8 cellular contexts compared by ENCODE assay signal in genomic region chr7:143361552-143362125, GRCh38. TPM values are rescaled to one million over a fixed set of nuclear protein-coding genes. Genes with fewer than 3 reads are reported as not detected.
DNase-seq lines count a peak whose midpoint lies in the region; ATAC-seq, FAIRE-seq and TF ChIP-seq lines count a peak whose summit lies in the region.

No MANE protein-coding gene starts in this region.

- intact Hi-C loops in lower leg skin (cut with DNase I; ENCODE audit: low total_unique reads) = no loop called here

- FAIRE-seq in D721Med (lab: Jason Lieb, UNC) = no peak

- H3K9ac ChIP-seq in adipocyte (ENCODE audit: low read length) = no peak overlapping the region

- H3K9me3 ChIP-seq in adipocyte (ENCODE audit: control insufficient read depth, low read length) (no peaks in the 10 kb centered on the region), upper lobe of left lung (no peaks in the 10 kb centered on the region)

- peaks cover 21% of the 10 kb centered on the region for H3K27me3 Mint-ChIP-seq in activated naive CD4-positive, alpha-beta T cell treated with anti-CD3 and anti-CD28 coated beads, Interleukin-2, amount 50 U/mL, for 24 hours

- TF ChIP-seq EP300 in upper lobe of left lung (IDR thresholded peaks at IDR 0.05) = no peak

- no peaks in the 10 kb centered on the region for H3K9me3 Mint-ChIP-seq in activated naive CD4-positive, alpha-beta T cell treated with anti-CD3 and anti-CD28 coated beads, Interleukin-2, amount 50 U/mL, for 24 hours

- H3K4me1 ChIP-seq in adipocyte (ENCODE audit: control insufficient read depth, insufficient read depth, low read length) (no peaks in the 10 kb centered on the region), upper lobe of left lung (peaks cover 15 to 22% (median 16%) of the 10 kb centered on the region in 4 donors)

- peak overlapping the region; percentile 81 for H3K4me3 ChIP-seq in adipocyte (ENCODE audit: low read length)
- H3K4me3 ChIP-seq in lower leg skin (ENCODE audit: low read depth, poor library complexity, severe bottlenecking) = peak overlapping the region; percentile 26
- H3K4me3 ChIP-seq in upper lobe of left lung = peak overlapping the region; percentile 40 to 68 (median 54)

- H3K36me3 ChIP-seq in adipocyte (ENCODE audit: control insufficient read depth, insufficient read depth, low read length, severe bottlenecking) (no peaks in the 10 kb centered on the region), upper lobe of left lung (no peaks in the 10 kb centered on the region)

- peak overlapping the region in 1 of 4 donors; percentile 5 for H3K27ac ChIP-seq in upper lobe of left lung

- H3K27me3 ChIP-seq in adipocyte (replicated peaks; ENCODE audit: control insufficient read depth, insufficient read depth, low read length) (peaks cover 8% of the 10 kb centered on the region), upper lobe of left lung (peaks cover 0 to 28% (median 14%) of the 10 kb centered on the region in 4 donors)

- no peaks in the 10 kb centered on the region for H3K36me3 Mint-ChIP-seq in activated naive CD4-positive, alpha-beta T cell treated with anti-CD3 and anti-CD28 coated beads, Interleukin-2, amount 50 U/mL, for 24 hours

- peak overlapping the region; percentile 85 for H3K4me3 Mint-ChIP-seq in activated naive CD4-positive, alpha-beta T cell treated with anti-CD3 and anti-CD28 coated beads, Interleukin-2, amount 50 U/mL, for 24 hours

- H3K27ac Mint-ChIP-seq in activated naive CD4-positive, alpha-beta T cell treated with anti-CD3 and anti-CD28 coated beads, Interleukin-2, amount 50 U/mL, for 24 hours = no peak overlapping the region

- no peak for ATAC-seq in upper lobe of left lung (ENCODE audit: low FRiP score in 2 of 2)

- peaks cover 9% of the 10 kb centered on the region for H3K4me1 Mint-ChIP-seq in activated naive CD4-positive, alpha-beta T cell treated with anti-CD3 and anti-CD28 coated beads, Interleukin-2, amount 50 U/mL, for 24 hours

- TF ChIP-seq POLR2A in lower leg skin (IDR thresholded peaks at IDR 0.05) (no peak), upper lobe of left lung (IDR thresholded peaks at IDR 0.05) (no peak)

- no peak for TF ChIP-seq CTCF in lower leg skin (IDR thresholded peaks at IDR 0.05)
- no peak for TF ChIP-seq CTCF in upper lobe of left lung (IDR thresholded peaks at IDR 0.05)
- no peak for TF ChIP-seq CTCF in D721Med (IDR thresholded peaks at IDR 0.05; ENCODE audit: insufficient read depth, missing control alignments)

- DNase-seq in activated naive CD4-positive, alpha-beta T cell (lab: John Stamatoyannopoulos, UW) = no peak
- DNase-seq in adipocyte (ENCODE audit: low read depth) (peak; percentile 25), lower leg skin (ENCODE audit: low spot score in 2 of 2) (peak in 1 of 2 donors; percentile 68), upper lobe of left lung (no peak), D721Med (ENCODE audit: insufficient read length, low spot score) (no peak), T-helper 9 cell (no peak), cortex of kidney (lab: John Stamatoyannopoulos, UW) (no peak)

- 5 to 6% methylated on average over 21 to 41 of the region's 45 CpGs for WGBS in lower leg skin, 2 donors
- 3 to 12% methylated on average over 15 to 38 of the region's 45 CpGs for WGBS in upper lobe of left lung, 2 donors

RNA-seq across cellular contexts. Expression of gene FAM131B, which starts 0.9 kb away (rescaled TPM):
- total RNA-seq in lower leg skin = 1 to 10 TPM in 1 of 4 donors, under 1 TPM in 2, not detected in 1; 0.27 to 1.4 (median 0.42) TPM
- total RNA-seq in upper lobe of left lung = 1 to 10 TPM in 1 of 6 donors, under 1 TPM in 4, not detected in 1; 0.59 to 5.7 (median 0.67) TPM

RNA-seq across cellular contexts. Expression of gene ZYX, which starts 19.5 kb away (rescaled TPM):
- 10 to 100 TPM; 45.6 to 91.1 (median 60.9) TPM for total RNA-seq in lower leg skin
- total RNA-seq in upper lobe of left lung = 100 to 1,000 TPM in 5 of 6 donors, 10 to 100 TPM in 1; 44.6 to 345 (median 222) TPM

RNA-seq across cellular contexts. Expression of gene CLCN1, which starts 45.7 kb away (rescaled TPM):
- not detected for total RNA-seq in lower leg skin
- under 1 TPM in 1 of 6 donors, not detected in 5; 0.10 TPM for total RNA-seq in upper lobe of left lung

RNA-seq across cellular contexts. Expression of gene EPHA1, which starts 47.0 kb away (rescaled TPM):
- 10 to 100 TPM; 51.7 to 94.5 (median 64.2) TPM for total RNA-seq in lower leg skin
- total RNA-seq in upper lobe of left lung = 10 to 100 TPM in 4 of 6 donors, 1 to 10 TPM in 2; 5.3 to 18.9 (median 13.0) TPM

Comparison
In these comparisons a context has a peak if more than half of its experiments do, and no peak if none do; other contexts are left out.
1. H3K4me3 ChIP-seq: peak in every context shown above with its lines; median percentile 81 in adipocyte; 54 in upper lobe of left lung; 26 in lower leg skin.